In the genomic region with DNA sequence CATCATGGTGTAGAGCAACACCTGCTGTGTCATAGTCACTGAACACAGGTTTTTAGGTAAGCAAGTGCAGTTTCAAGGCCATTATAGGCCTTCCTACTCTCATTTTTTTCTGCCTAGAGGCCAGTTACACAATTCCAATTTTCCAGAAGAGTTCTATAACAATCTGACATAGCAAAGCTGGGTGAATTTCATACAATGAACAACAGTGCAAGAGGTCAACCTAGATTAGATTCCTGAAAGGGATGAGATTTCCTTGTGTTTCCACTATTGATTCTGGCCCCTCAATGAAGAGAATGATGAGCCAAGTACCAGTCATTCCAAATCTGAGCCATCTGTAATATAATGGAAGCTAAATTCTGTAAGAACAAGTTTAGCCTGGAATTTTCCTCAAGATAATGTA, we compare ENCODE assay signal across 25 cellular contexts. TPM values are rescaled to one million over a fixed set of nuclear protein-coding genes. Genes with fewer than 3 reads are reported as not detected.
DNase-seq lines count a peak whose midpoint lies in the region; ATAC-seq, FAIRE-seq and TF ChIP-seq lines count a peak whose summit lies in the region.
"Had no signal": no experiment of that assay in that cellular context is flagged by ENCODE, and none has a peak within 500 bp of the region (broad histone marks: within the 10 kb centered on the region; RNA-seq: fewer than 3 reads in every experiment).

No MANE protein-coding gene starts in this region.

- no peaks in the 10 kb centered on the region for H3K27me3 Mint-ChIP-seq in activated naive CD4-positive, alpha-beta T cell treated with anti-CD3 and anti-CD28 coated beads, Interleukin-2, amount 50 U/mL, for 24 hours
- H3K27me3 Mint-ChIP-seq: central memory CD8-positive, alpha-beta T cell; stimulated activated naive CD8-positive, alpha-beta T cell treated with anti-CD3 and anti-CD28 coated beads, Interleukin-15, amount 100 ng/mL, for 72 hours had no signal

- H3K9me1 ChIP-seq in endothelial cell of umbilical vein (replicated peaks; ENCODE audit: control insufficient read depth, extremely low read depth, insufficient read depth, low read length) = no peaks in the 10 kb centered on the region

- no peak for FAIRE-seq in endothelial cell of umbilical vein (lab: Jason Lieb, UNC)
- no peak for FAIRE-seq in kidney (lab: Jason Lieb, UNC)
- FAIRE-seq: astrocyte, frontal cortex, GM12878 had no signal

- no peak overlapping the region for H3K4me3 Mint-ChIP-seq in activated naive CD4-positive, alpha-beta T cell treated with anti-CD3 and anti-CD28 coated beads, Interleukin-2, amount 50 U/mL, for 24 hours
- H3K4me3 Mint-ChIP-seq: activated CD8-positive, alpha-beta T cell treated with anti-CD3 and anti-CD28 coated beads, Interleukin-2, amount 10 ng/mL, durations not matched to agents 7 days and 5 days; activated naive CD4-positive, alpha-beta T cell treated with anti-CD3 and anti-CD28 coated beads, Interleukin-2, amount 10 ng/mL, durations not matched to agents 7 days and 5 days; stimulated activated naive CD8-positive, alpha-beta T cell treated with anti-CD3 and anti-CD28 coated beads, Interleukin-15, amount 100 ng/mL, for 72 hours had no signal

- ATAC-seq in GM18909 (IDR thresholded peaks at IDR 0.05; ENCODE audit: poor library complexity, unreplicated experiment) = no peak
- ATAC-seq in esophagus mucosa = no peak
- ATAC-seq: activated CD8-positive, alpha-beta T cell treated with anti-CD3 and anti-CD28 coated beads, Interleukin-2, amount 10 ng/mL, durations not matched to agents 7 days and 5 days; GM12878; stimulated activated naive CD8-positive, alpha-beta T cell treated with anti-CD3 and anti-CD28 coated beads, Interleukin-15, amount 100 ng/mL, for 72 hours had no signal

- H2BK15ac ChIP-seq in mesenchymal stem cell (ENCODE audit: low read depth, poor library complexity, severe bottlenecking) = no peak overlapping the region

- peak overlapping the region in 1 of 2 experiments; percentile 1 for H3K18ac ChIP-seq in mesenchymal stem cell (ENCODE audit: low read depth in 1 of 2, low read length in 2 of 2)

- H3K27ac ChIP-seq in endothelial cell of umbilical vein (ENCODE audit: insufficient read depth, low read depth, low read length) (no peak overlapping the region), mesenchymal stem cell (ENCODE audit: low read length, poor library complexity, severe bottlenecking) (no peak overlapping the region), spleen (peak overlapping the region in 7 of 8 donors; percentile 51 to 77 (median 70)), kidney (ENCODE audit: low read depth in 2 of 2, low read length in 2 of 2) (peak overlapping the region in 1 of 2 donors; percentile 13)
- H3K27ac ChIP-seq: transverse colon had no signal

- no peaks in the 10 kb centered on the region for H3K36me3 ChIP-seq in endothelial cell of umbilical vein (ENCODE audit: control insufficient read depth in 2 of 2, extremely low read depth in 1 of 2, insufficient read depth in 2 of 2, low read length in 2 of 2)
- no peaks in the 10 kb centered on the region for H3K36me3 ChIP-seq in mesenchymal stem cell (ENCODE audit: control insufficient read depth in 1 of 2, insufficient read depth in 2 of 2, low read depth in 1 of 2, low read length in 2 of 2)
- no peaks in the 10 kb centered on the region for H3K36me3 ChIP-seq in spleen
- no peaks in the 10 kb centered on the region for H3K36me3 ChIP-seq in kidney (ENCODE audit: control insufficient read depth in 1 of 2, insufficient read depth in 2 of 2, low read length in 2 of 2)
- H3K36me3 ChIP-seq: transverse colon had no signal

- H4K20me1 ChIP-seq in endothelial cell of umbilical vein (replicated peaks; ENCODE audit: control insufficient read depth, extremely low read depth, insufficient read depth, low read length) = no peaks in the 10 kb centered on the region

- no peak overlapping the region for H2AK5ac ChIP-seq in mesenchymal stem cell (ENCODE audit: low read length, severe bottlenecking)

- H3K4ac ChIP-seq in mesenchymal stem cell (ENCODE audit: low read depth in 1 of 2, low read length in 2 of 2) = no peak overlapping the region

- no peaks in the 10 kb centered on the region for H3K9me3 Mint-ChIP-seq in activated naive CD4-positive, alpha-beta T cell treated with anti-CD3 and anti-CD28 coated beads, Interleukin-2, amount 50 U/mL, for 24 hours
- H3K9me3 Mint-ChIP-seq: activated naive CD4-positive, alpha-beta T cell treated with anti-CD3 and anti-CD28 coated beads, Interleukin-2, amount 10 ng/mL, durations not matched to agents 7 days and 5 days; central memory CD8-positive, alpha-beta T cell; stimulated activated naive CD8-positive, alpha-beta T cell treated with anti-CD3 and anti-CD28 coated beads, Interleukin-15, amount 100 ng/mL, for 72 hours had no signal

- H3K9ac ChIP-seq in endothelial cell of umbilical vein (replicated peaks; ENCODE audit: extremely low read depth, insufficient read depth, low read length) (no peak overlapping the region), mesenchymal stem cell (ENCODE audit: low read length) (no peak overlapping the region), kidney (ENCODE audit: low read length in 2 of 2) (no peak overlapping the region)

- H3K4me3 ChIP-seq in endothelial cell of umbilical vein (replicated peaks in 1 of 3; ENCODE audit: insufficient read depth in 1 of 3, low read depth in 1 of 3, low read length in 3 of 3) (no peak overlapping the region), mesenchymal stem cell (ENCODE audit: insufficient read depth in 1 of 2, low read depth in 1 of 2, low read length in 2 of 2) (no peak overlapping the region), spleen (no peak overlapping the region), kidney (ENCODE audit: low read length in 2 of 2) (no peak overlapping the region)
- H3K4me3 ChIP-seq: GM12878, transverse colon had no signal

- TF ChIP-seq POLR2A in endothelial cell of umbilical vein (IDR thresholded peaks at IDR 0.05; ENCODE audit: low read depth, low read length) (no peak), spleen (IDR thresholded peaks at IDR 0.05) (no peak)

- peak overlapping the region; percentile 16 to 86 for H2BK12ac ChIP-seq in mesenchymal stem cell (ENCODE audit: low read length in 2 of 2)

- no peak overlapping the region for H2BK120ac ChIP-seq in mesenchymal stem cell (ENCODE audit: low read depth, low read length)

- H3K23ac ChIP-seq in mesenchymal stem cell (ENCODE audit: low read length in 2 of 2) = no peak overlapping the region

- TF ChIP-seq CTCF in endothelial cell of umbilical vein (IDR thresholded peaks at IDR 0.05; ENCODE audit: extremely low read depth in 1 of 2, insufficient read depth in 1 of 2, low read depth in 1 of 2, low read length in 2 of 2) = no peak
- TF ChIP-seq CTCF in spleen (IDR thresholded peaks at IDR 0.05 in 8 of 11, conservative IDR thresholded peaks at IDR 0.05 in 3 of 11) = no peak
- no peak for TF ChIP-seq CTCF in kidney (IDR thresholded peaks at IDR 0.05; ENCODE audit: borderline replicate concordance, extremely low read depth, insufficient read depth)

- no peak overlapping the region for H3K14ac ChIP-seq in mesenchymal stem cell (ENCODE audit: low read length in 2 of 2)

- CTCF ChIA-PET in endothelial cell of umbilical vein (lab: Charles Lee) = interaction anchor here (1.4 to 1.7 kb wide), 2 partner anchors 9 to 117 kb away, joined by 3 to 4 read pairs; no protein-coding TSS in a partner anchor

- H2AFZ ChIP-seq in endothelial cell of umbilical vein (ENCODE audit: low read depth, low read length) (no peak overlapping the region), mesenchymal stem cell (ENCODE audit: low read depth, low read length) (no peak overlapping the region)

- H2BK5ac ChIP-seq in mesenchymal stem cell (ENCODE audit: low read depth, low read length, poor library complexity, severe bottlenecking) = no peak overlapping the region

- no peaks in the 10 kb centered on the region for H3K79me1 ChIP-seq in mesenchymal stem cell (replicated peaks; ENCODE audit: low read length, poor library complexity, severe bottlenecking)

- intact Hi-C loops in endothelial cell of umbilical vein (cut with micrococcal nuclease) = no loop called here
- intact Hi-C loops in spleen (cut with DNase I; ENCODE audit: low total_unique reads) = no loop called here
- intact Hi-C loops in kidney (cut with DNase I) = no loop called here

- no peaks in the 10 kb centered on the region for H3K79me2 ChIP-seq in endothelial cell of umbilical vein (ENCODE audit: control insufficient read depth, insufficient read depth, low read length)

- peaks cover 30% of the 10 kb centered on the region for H3K4me1 ChIP-seq in endothelial cell of umbilical vein (ENCODE audit: control insufficient read depth, extremely low read depth, insufficient read depth, low read length)
- H3K4me1 ChIP-seq in mesenchymal stem cell (ENCODE audit: control insufficient read depth, insufficient read depth, low read depth, low read length) = peaks cover 5% of the 10 kb centered on the region
- peaks cover 20 to 66% (median 44%) of the 10 kb centered on the region in 6 donors for H3K4me1 ChIP-seq in spleen
- peaks cover 9% of the 10 kb centered on the region in 2 donors for H3K4me1 ChIP-seq in kidney (ENCODE audit: control insufficient read depth in 1 of 2, insufficient read depth in 1 of 2, low read depth in 1 of 2, low read length in 2 of 2)

- POLR2A ChIA-PET in endothelial cell of umbilical vein (lab: Charles Lee) = no interaction called here

- no peak overlapping the region for H4K91ac ChIP-seq in mesenchymal stem cell (ENCODE audit: low read length)

- H3K4me2 ChIP-seq in endothelial cell of umbilical vein (ENCODE audit: insufficient read depth, low read length) (no peak overlapping the region), mesenchymal stem cell (ENCODE audit: low read length, poor library complexity, severe bottlenecking) (no peak overlapping the region)

- BruUV-seq in endothelial cell of umbilical vein (replicated peaks; lab: Mats Ljungman, UMichigan) = no TSS peak

- H3K27me3 ChIP-seq in endothelial cell of umbilical vein (ENCODE audit: control insufficient read depth in 2 of 2, insufficient read depth in 2 of 2, low read length in 2 of 2) (no peaks in the 10 kb centered on the region), mesenchymal stem cell (ENCODE audit: control insufficient read depth in 1 of 2, insufficient read depth in 1 of 2, low read length in 2 of 2) (no peaks in the 10 kb centered on the region), spleen (replicated peaks in 1 of 7) (peaks cover 0 to 11% (median 0%) of the 10 kb centered on the region in 7 donors)
- H3K27me3 ChIP-seq: transverse colon had no signal

- no peak for DNase-seq in activated naive CD4-positive, alpha-beta T cell treated with Interleukin-2 at 50 U/mL for 16 hours
- DNase-seq in endothelial cell of umbilical vein (ENCODE audit: low read depth, low spot score) (peak; percentile 32), mesenchymal stem cell (no peak), spleen (no peak), kidney (no peak)
- DNase-seq: 8988T; activated CD4-positive, CD25-positive, alpha-beta regulatory T cell treated with anti-CD3 and anti-CD28 coated beads, Interleukin-2, amount 50 U/mL, for 72 hours; activated CD8-positive, alpha-beta T cell treated with anti-CD3 and anti-CD28 coated beads, Interleukin-2, amount 10 ng/mL, durations not matched to agents 7 days and 5 days; activated naive CD4-positive, alpha-beta T cell treated with anti-CD3 and anti-CD28 coated beads, Interleukin-2, amount 10 ng/mL, durations not matched to agents 7 days and 5 days; activated T-cell treated with anti-CD3 and anti-CD28 coated beads, Interleukin-2, amount 50 U/mL, for 1 hour; AML-193; DND-41; effector CD4-positive, alpha-beta T cell; NCI-H1694; NCI-H2171; NCI-H524 treated with DMSO at 0.1 percent for 48 hours; stimulated activated naive CD8-positive, alpha-beta T cell treated with anti-CD3 and anti-CD28 coated beads, Interleukin-15, amount 100 ng/mL, for 72 hours; transverse colon had no signal

- peak overlapping the region; percentile 3 for H3K27ac Mint-ChIP-seq in activated naive CD4-positive, alpha-beta T cell treated with anti-CD3 and anti-CD28 coated beads, Interleukin-2, amount 50 U/mL, for 24 hours
- H3K27ac Mint-ChIP-seq: activated CD8-positive, alpha-beta T cell treated with anti-CD3 and anti-CD28 coated beads, Interleukin-2, amount 10 ng/mL, durations not matched to agents 7 days and 5 days; activated naive CD4-positive, alpha-beta T cell treated with anti-CD3 and anti-CD28 coated beads, Interleukin-2, amount 10 ng/mL, durations not matched to agents 7 days and 5 days; stimulated activated naive CD8-positive, alpha-beta T cell treated with anti-CD3 and anti-CD28 coated beads, Interleukin-15, amount 100 ng/mL, for 72 hours had no signal

- H4K8ac ChIP-seq in mesenchymal stem cell (ENCODE audit: low read length) = no peak overlapping the region

- H3K9me3 ChIP-seq in endothelial cell of umbilical vein (replicated peaks; ENCODE audit: control insufficient read depth, insufficient read depth, low read length) (no peaks in the 10 kb centered on the region), mesenchymal stem cell (ENCODE audit: control insufficient read depth, low read length) (no peaks in the 10 kb centered on the region), spleen (no peaks in the 10 kb centered on the region), kidney (ENCODE audit: control insufficient read depth in 1 of 2, low read length in 2 of 2) (no peaks in the 10 kb centered on the region)
- H3K9me3 ChIP-seq: transverse colon had no signal

- dilution Hi-C loops in endothelial cell of umbilical vein (cut with MboI; ENCODE audit: extremely low pct_ligation_motif_present, low sequenced_read_pairs) = no loop called here

- no peaks in the 10 kb centered on the region for H3K36me3 Mint-ChIP-seq in activated naive CD4-positive, alpha-beta T cell treated with anti-CD3 and anti-CD28 coated beads, Interleukin-2, amount 50 U/mL, for 24 hours

- peaks cover 19% of the 10 kb centered on the region for H3K4me1 Mint-ChIP-seq in activated naive CD4-positive, alpha-beta T cell treated with anti-CD3 and anti-CD28 coated beads, Interleukin-2, amount 50 U/mL, for 24 hours

RNA-seq across cellular contexts. Expression of a gene that starts 15.3 kb away (rescaled TPM):
- total RNA-seq in endothelial cell of umbilical vein = 0.15 TPM in 1 of 2 replicates, not detected in the other
- polyA plus RNA-seq in endothelial cell of umbilical vein = not detected in 2 replicates
- polyA plus RNA-seq in endothelial cell of umbilical vein (2011; cell fraction: cytosol; rRNA removed) = not detected in 2 replicates
- not detected in 2 replicates for polyA plus RNA-seq in endothelial cell of umbilical vein (2011; cell fraction: nucleus; rRNA removed)
- polyA plus RNA-seq in endothelial cell of umbilical vein (2012) = not detected in 2 replicates
- polyA minus RNA-seq in endothelial cell of umbilical vein = 0.04 TPM in 1 of 2 replicates, not detected in the other
- not detected for polyA minus RNA-seq in endothelial cell of umbilical vein (2011; cell fraction: cytosol; rRNA and poly(A)+ RNA removed)
- not detected in 2 replicates for polyA minus RNA-seq in endothelial cell of umbilical vein (2011; cell fraction: nucleus; rRNA and poly(A)+ RNA removed)
- polyA plus RNA-seq in mesenchymal stem cell (2013, experiment 1 of 2) = 0.01 TPM
- 0.01 TPM for polyA plus RNA-seq in mesenchymal stem cell (2013, experiment 2 of 2)
- 10 to 100 TPM in 6 of 7 donors, 1 to 10 TPM in 1; 8.5 to 22.4 (median 17.5) TPM for total RNA-seq in spleen
- polyA plus RNA-seq in spleen = 1 to 10 TPM; 1.3 to 2.9 (median 2.3) TPM
- 0.28 TPM for total RNA-seq in esophagus mucosa
- 4.7 TPM for total RNA-seq in kidney
- polyA plus RNA-seq in kidney (ENCODE audit: insufficient read depth, low read depth, low replicate concordance) = 0.37 TPM
- total RNA-seq: astrocyte had no signal

Comparison
In these comparisons a context has a peak if more than half of its experiments do, and no peak if none do; other contexts are left out.
1. H3K27ac ChIP-seq: peak in spleen (7 of 8); none in endothelial cell of umbilical vein (single experiment) and mesenchymal stem cell (single experiment).